ENCODE assay signal across 1 cellular context in the genomic region with DNA sequence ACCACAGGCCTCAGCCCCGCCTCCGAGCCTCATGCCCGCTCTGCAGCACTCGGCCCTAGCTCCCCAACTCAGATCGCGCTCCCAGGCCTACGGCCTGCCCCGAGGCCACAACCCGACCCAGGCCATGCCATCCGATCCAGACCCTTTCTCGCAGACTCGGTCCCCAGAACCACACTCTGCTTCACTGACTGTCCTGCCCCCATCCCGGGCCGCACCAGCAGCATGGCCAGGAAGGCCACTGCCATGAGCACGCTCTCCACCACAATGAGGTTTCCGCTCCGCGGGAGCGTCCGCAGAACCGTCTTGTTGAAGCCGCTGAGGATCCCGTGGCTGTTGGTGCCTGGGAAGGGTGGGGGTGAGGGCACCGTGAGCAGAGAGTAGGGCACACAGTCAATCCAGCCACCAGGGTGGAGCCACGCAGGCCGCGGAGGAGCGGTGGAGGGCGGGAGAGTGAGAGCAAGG.
TF ChIP-seq lines count a peak whose summit lies in the region.

No MANE protein-coding gene starts in this region.

TF ChIP-seq in HepG2, 621 proteins besides CTCF, POLR2A, EP300 and RAD21:
- TF ChIP-seq, protein P1, sequence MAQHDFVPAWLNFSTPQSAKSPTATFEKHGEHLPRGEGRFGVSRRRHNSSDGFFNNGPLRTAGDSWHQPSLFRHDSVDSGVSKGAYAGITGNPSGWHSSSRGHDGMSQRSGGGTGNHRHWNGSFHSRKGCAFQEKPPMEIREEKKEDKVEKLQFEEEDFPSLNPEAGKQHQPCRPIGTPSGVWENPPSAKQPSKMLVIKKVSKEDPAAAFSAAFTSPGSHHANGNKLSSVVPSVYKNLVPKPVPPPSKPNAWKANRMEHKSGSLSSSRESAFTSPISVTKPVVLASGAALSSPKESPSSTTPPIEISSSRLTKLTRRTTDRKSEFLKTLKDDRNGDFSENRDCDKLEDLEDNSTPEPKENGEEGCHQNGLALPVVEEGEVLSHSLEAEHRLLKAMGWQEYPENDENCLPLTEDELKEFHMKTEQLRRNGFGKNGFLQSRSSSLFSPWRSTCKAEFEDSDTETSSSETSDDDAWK (CRISPR knock-in tag; IDR thresholded peaks at IDR 0.05): no peak
- TF ChIP-seq RBFOX2 (IDR thresholded peaks at IDR 0.05; ENCODE audit: low read depth, low read length): peak; percentile 21; the same call in 1 of the 2 replicates
